ENCODE assay signal across 1 cellular context in the genomic region with DNA sequence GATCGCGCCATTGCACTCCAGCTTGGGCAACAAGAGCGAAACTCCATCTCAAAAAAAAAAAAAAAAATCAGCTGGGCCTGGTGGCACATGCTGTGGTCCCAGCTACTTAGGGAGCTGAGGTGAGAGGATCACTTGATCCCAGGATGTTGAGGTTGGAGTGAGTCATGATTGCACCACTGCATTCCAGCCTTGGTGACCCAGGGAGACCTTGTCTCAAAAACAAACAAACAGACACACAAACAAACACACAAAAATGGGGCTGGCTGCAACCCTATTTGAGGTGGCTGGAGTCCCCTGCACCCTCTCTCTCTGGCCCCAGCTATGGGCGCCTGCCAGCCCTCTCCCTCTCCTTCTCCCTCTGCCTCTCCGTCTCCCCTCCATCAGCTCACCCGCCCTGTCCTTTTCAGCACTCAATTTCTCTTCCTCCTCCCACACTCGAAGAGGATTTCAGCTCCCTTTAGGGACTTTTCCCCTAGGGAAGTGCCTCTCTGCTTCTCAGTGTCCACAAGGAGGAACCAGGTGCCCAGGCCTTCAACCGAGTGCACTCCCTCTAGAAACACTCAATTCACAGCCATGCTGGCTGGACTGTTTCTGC.
TF ChIP-seq lines count a peak whose summit lies in the region.

No MANE protein-coding gene starts in this region.

TF ChIP-seq in GM23338, 12 proteins besides CTCF, POLR2A, EP300 and RAD21:
- TF ChIP-seq EZH2phosphoT487 (IDR thresholded peaks at IDR 0.05; ENCODE audit: unreplicated experiment), result no peak
- no peak for TF ChIP-seq CREB1 (CRISPR knock-in tag; IDR thresholded peaks at IDR 0.05; ENCODE audit: low read depth)
- no peak for TF ChIP-seq ZNF331 (CRISPR knock-in tag; IDR thresholded peaks at IDR 0.05; ENCODE audit: low read depth)
